1 cellular context compared by ENCODE assay signal in the genomic region with DNA sequence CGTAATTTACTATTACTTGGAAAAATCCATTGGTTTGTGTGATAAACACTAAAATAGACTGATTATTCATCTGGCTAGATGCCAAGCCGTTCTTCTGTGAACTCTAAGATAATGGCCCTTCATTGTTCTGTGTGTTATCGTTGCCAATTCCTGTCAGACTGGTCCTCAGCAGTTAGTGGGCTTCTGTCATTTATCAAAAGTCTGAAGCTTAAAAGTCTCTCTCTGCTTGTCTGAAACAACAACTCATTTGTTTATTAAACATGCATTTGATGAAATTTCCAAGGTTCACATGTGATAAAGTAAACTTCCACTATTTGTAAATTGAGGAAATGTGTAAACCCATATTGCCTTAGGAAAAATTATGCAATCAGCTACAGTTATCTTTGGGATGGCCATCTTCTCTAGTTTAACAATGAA.
TF ChIP-seq lines count a peak whose summit lies in the region.

No MANE protein-coding gene starts in this region.

TF ChIP-seq in K562, 482 proteins besides CTCF, POLR2A, EP300 and RAD21 (continued from another document and continues in another):
- TF ChIP-seq, protein P1, sequence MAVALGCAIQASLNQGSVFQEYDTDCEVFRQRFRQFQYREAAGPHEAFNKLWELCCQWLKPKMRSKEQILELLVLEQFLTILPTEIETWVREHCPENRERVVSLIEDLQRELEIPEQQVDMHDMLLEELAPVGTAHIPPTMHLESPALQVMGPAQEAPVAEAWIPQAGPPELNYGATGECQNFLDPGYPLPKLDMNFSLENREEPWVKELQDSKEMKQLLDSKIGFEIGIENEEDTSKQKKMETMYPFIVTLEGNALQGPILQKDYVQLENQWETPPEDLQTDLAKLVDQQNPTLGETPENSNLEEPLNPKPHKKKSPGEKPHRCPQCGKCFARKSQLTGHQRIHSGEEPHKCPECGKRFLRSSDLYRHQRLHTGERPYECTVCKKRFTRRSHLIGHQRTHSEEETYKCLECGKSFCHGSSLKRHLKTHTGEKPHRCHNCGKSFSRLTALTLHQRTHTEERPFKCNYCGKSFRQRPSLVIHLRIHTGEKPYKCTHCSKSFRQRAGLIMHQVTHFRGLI (CRISPR knock-in tag; IDR thresholded peaks at IDR 0.05): no peak
- TF ChIP-seq KAT7 (CRISPR knock-in tag; IDR thresholded peaks at IDR 0.05; ENCODE audit: borderline replicate concordance): no peak
- peak; percentile 83 for TF ChIP-seq PML (IDR thresholded peaks at IDR 0.05; ENCODE audit: low read length)
- TF ChIP-seq MYC (IDR thresholded peaks at IDR 0.05; ENCODE audit: low read depth, low read length): no peak
- TF ChIP-seq MYC (CRISPR knock-in tag; IDR thresholded peaks at IDR 0.05; ENCODE audit: borderline replicate concordance, low read depth): no peak
- no peak for TF ChIP-seq SMAD2 (IDR thresholded peaks at IDR 0.05; ENCODE audit: low read depth, low read length)
- TF ChIP-seq TAF1 (IDR thresholded peaks at IDR 0.05; ENCODE audit: control insufficient read depth, extremely low read depth, insufficient read depth, low read length, severe bottlenecking): no peak
- no peak for TF ChIP-seq ZNF324 (CRISPR knock-in tag; IDR thresholded peaks at IDR 0.05)
- peak; percentile 86 for TF ChIP-seq SMARCE1 (IDR thresholded peaks at IDR 0.05)
- TF ChIP-seq CREM (IDR thresholded peaks at IDR 0.05; ENCODE audit: low read depth): peak; percentile 49; the same call in 1 of the 2 replicates
- TF ChIP-seq MAFK (IDR thresholded peaks at IDR 0.05; ENCODE audit: low read length): no peak
- no peak for TF ChIP-seq RAD51 (IDR thresholded peaks at IDR 0.05; ENCODE audit: borderline replicate concordance, low read depth)
- peak; percentile 63; the same call in 1 of the 2 replicates for TF ChIP-seq ZNF175 (CRISPR knock-in tag; IDR thresholded peaks at IDR 0.05; ENCODE audit: low read depth)
- no peak for TF ChIP-seq ETV5 (CRISPR knock-in tag; IDR thresholded peaks at IDR 0.05; ENCODE audit: low read depth)
- TF ChIP-seq CXXC5 (CRISPR knock-in tag; IDR thresholded peaks at IDR 0.05): peak; percentile 56
- no peak for TF ChIP-seq ELF4 (CRISPR knock-in tag; IDR thresholded peaks at IDR 0.05)
- TF ChIP-seq, protein P2, sequence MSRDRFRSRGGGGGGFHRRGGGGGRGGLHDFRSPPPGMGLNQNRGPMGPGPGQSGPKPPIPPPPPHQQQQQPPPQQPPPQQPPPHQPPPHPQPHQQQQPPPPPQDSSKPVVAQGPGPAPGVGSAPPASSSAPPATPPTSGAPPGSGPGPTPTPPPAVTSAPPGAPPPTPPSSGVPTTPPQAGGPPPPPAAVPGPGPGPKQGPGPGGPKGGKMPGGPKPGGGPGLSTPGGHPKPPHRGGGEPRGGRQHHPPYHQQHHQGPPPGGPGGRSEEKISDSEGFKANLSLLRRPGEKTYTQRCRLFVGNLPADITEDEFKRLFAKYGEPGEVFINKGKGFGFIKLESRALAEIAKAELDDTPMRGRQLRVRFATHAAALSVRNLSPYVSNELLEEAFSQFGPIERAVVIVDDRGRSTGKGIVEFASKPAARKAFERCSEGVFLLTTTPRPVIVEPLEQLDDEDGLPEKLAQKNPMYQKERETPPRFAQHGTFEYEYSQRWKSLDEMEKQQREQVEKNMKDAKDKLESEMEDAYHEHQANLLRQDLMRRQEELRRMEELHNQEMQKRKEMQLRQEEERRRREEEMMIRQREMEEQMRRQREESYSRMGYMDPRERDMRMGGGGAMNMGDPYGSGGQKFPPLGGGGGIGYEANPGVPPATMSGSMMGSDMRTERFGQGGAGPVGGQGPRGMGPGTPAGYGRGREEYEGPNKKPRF (IDR thresholded peaks at IDR 0.05; ENCODE audit: low read depth, low read length): no peak
- peak; percentile 81 for TF ChIP-seq MYNN (IDR thresholded peaks at IDR 0.05)
- TF ChIP-seq MYNN (CRISPR knock-in tag; IDR thresholded peaks at IDR 0.05): no peak
- TF ChIP-seq HDAC1 (IDR thresholded peaks at IDR 0.05): peak in 1 of 2 experiments; percentile 70; a peak in 2 of 4 replicates
- TF ChIP-seq BCOR (IDR thresholded peaks at IDR 0.05): peak; percentile 27; the same call in 1 of the 2 replicates
- TF ChIP-seq ZNF217 (CRISPR knock-in tag; IDR thresholded peaks at IDR 0.05): no peak
- no peak for TF ChIP-seq ERF (CRISPR knock-in tag; IDR thresholded peaks at IDR 0.05)
- TF ChIP-seq ZEB2 (IDR thresholded peaks at IDR 0.05): no peak
- TF ChIP-seq ZNF584 (CRISPR knock-in tag; IDR thresholded peaks at IDR 0.05; ENCODE audit: low read depth): no peak
- no peak for TF ChIP-seq FUS (optimal IDR thresholded peaks at IDR 0.05; ENCODE audit: low read depth, low read length)
- TF ChIP-seq ZNF184 (CRISPR knock-in tag; IDR thresholded peaks at IDR 0.05): no peak
- no peak for TF ChIP-seq HCFC1 (IDR thresholded peaks at IDR 0.05; ENCODE audit: low read depth, low read length)
- TF ChIP-seq BRD9 (IDR thresholded peaks at IDR 0.05; ENCODE audit: low read depth, partially characterized antibody): no peak
- no peak for TF ChIP-seq NCOA6 (IDR thresholded peaks at IDR 0.05)
- no peak for TF ChIP-seq ARHGAP35 (IDR thresholded peaks at IDR 0.05; ENCODE audit: partially characterized antibody)
- no peak for TF ChIP-seq FOXK2 (conservative IDR thresholded peaks at IDR 0.05 in 1 of 2, IDR thresholded peaks at IDR 0.05 in 1 of 2; ENCODE audit: low read depth in 2 of 2)
- TF ChIP-seq ZNF766 (CRISPR knock-in tag; conservative IDR thresholded peaks at IDR 0.05): no peak
- no peak for TF ChIP-seq NR2C2 (CRISPR knock-in tag; IDR thresholded peaks at IDR 0.05)
- no peak for TF ChIP-seq NR2C2 (tag; IDR thresholded peaks at IDR 0.05)
- TF ChIP-seq TSC22D4 (tag; IDR thresholded peaks at IDR 0.05): no peak
- TF ChIP-seq, protein P3, sequence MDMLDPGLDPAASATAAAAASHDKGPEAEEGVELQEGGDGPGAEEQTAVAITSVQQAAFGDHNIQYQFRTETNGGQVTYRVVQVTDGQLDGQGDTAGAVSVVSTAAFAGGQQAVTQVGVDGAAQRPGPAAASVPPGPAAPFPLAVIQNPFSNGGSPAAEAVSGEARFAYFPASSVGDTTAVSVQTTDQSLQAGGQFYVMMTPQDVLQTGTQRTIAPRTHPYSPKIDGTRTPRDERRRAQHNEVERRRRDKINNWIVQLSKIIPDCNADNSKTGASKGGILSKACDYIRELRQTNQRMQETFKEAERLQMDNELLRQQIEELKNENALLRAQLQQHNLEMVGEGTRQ (CRISPR knock-in tag; IDR thresholded peaks at IDR 0.05): no peak
- TF ChIP-seq ZNF282 (CRISPR knock-in tag; IDR thresholded peaks at IDR 0.05): no peak
- no peak for TF ChIP-seq ZNF780A (CRISPR knock-in tag; IDR thresholded peaks at IDR 0.05)
- TF ChIP-seq, protein P4, sequence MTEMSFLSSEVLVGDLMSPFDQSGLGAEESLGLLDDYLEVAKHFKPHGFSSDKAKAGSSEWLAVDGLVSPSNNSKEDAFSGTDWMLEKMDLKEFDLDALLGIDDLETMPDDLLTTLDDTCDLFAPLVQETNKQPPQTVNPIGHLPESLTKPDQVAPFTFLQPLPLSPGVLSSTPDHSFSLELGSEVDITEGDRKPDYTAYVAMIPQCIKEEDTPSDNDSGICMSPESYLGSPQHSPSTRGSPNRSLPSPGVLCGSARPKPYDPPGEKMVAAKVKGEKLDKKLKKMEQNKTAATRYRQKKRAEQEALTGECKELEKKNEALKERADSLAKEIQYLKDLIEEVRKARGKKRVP (CRISPR knock-in tag; IDR thresholded peaks at IDR 0.05): 0 out of 2 replicates have a peak, but pooled peaks have one; percentile 56
- no peak for TF ChIP-seq TGIF2 (CRISPR knock-in tag; IDR thresholded peaks at IDR 0.05)
- no peak for TF ChIP-seq LCOR (CRISPR knock-in tag; IDR thresholded peaks at IDR 0.05)
- TF ChIP-seq U2AF1 (optimal IDR thresholded peaks at IDR 0.05; ENCODE audit: low read depth, low read length): no peak
- TF ChIP-seq MEIS2 (IDR thresholded peaks at IDR 0.05; ENCODE audit: partially characterized antibody): peak; percentile 95
- TF ChIP-seq, protein P5, sequence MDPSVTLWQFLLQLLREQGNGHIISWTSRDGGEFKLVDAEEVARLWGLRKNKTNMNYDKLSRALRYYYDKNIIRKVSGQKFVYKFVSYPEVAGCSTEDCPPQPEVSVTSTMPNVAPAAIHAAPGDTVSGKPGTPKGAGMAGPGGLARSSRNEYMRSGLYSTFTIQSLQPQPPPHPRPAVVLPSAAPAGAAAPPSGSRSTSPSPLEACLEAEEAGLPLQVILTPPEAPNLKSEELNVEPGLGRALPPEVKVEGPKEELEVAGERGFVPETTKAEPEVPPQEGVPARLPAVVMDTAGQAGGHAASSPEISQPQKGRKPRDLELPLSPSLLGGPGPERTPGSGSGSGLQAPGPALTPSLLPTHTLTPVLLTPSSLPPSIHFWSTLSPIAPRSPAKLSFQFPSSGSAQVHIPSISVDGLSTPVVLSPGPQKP (CRISPR knock-in tag; IDR thresholded peaks at IDR 0.05): no peak
- TF ChIP-seq ZNF830 (CRISPR knock-in tag; IDR thresholded peaks at IDR 0.05): no peak
- TF ChIP-seq ZSCAN29 (IDR thresholded peaks at IDR 0.05): no peak
- TF ChIP-seq, protein P6, sequence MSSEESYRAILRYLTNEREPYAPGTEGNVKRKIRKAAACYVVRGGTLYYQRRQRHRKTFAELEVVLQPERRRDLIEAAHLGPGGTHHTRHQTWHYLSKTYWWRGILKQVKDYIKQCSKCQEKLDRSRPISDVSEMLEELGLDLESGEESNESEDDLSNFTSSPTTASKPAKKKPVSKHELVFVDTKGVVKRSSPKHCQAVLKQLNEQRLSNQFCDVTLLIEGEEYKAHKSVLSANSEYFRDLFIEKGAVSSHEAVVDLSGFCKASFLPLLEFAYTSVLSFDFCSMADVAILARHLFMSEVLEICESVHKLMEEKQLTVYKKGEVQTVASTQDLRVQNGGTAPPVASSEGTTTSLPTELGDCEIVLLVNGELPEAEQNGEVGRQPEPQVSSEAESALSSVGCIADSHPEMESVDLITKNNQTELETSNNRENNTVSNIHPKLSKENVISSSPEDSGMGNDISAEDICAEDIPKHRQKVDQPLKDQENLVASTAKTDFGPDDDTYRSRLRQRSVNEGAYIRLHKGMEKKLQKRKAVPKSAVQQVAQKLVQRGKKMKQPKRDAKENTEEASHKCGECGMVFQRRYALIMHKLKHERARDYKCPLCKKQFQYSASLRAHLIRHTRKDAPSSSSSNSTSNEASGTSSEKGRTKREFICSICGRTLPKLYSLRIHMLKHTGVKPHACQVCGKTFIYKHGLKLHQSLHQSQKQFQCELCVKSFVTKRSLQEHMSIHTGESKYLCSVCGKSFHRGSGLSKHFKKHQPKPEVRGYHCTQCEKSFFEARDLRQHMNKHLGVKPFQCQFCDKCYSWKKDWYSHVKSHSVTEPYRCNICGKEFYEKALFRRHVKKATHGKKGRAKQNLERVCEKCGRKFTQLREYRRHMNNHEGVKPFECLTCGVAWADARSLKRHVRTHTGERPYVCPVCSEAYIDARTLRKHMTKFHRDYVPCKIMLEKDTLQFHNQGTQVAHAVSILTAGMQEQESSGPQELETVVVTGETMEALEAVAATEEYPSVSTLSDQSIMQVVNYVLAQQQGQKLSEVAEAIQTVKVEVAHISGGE (CRISPR knock-in tag; IDR thresholded peaks at IDR 0.05): 0 out of 6 replicates have a peak, but pooled peaks of 1 of the 3 experiments have one; percentile 43
- no peak for TF ChIP-seq ZFX (CRISPR knock-in tag; IDR thresholded peaks at IDR 0.05)
- no peak for TF ChIP-seq SNIP1 (IDR thresholded peaks at IDR 0.05; ENCODE audit: low read depth)
- peak; percentile 87 for TF ChIP-seq CEBPB (tag; IDR thresholded peaks at IDR 0.05)
- TF ChIP-seq, protein P7, sequence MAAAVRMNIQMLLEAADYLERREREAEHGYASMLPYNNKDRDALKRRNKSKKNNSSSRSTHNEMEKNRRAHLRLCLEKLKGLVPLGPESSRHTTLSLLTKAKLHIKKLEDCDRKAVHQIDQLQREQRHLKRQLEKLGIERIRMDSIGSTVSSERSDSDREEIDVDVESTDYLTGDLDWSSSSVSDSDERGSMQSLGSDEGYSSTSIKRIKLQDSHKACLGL (CRISPR knock-in tag; IDR thresholded peaks at IDR 0.05; ENCODE audit: borderline replicate concordance, poor library complexity, severe bottlenecking): no peak
- TF ChIP-seq RFX1 (IDR thresholded peaks at IDR 0.05): no peak
- TF ChIP-seq, protein P8, sequence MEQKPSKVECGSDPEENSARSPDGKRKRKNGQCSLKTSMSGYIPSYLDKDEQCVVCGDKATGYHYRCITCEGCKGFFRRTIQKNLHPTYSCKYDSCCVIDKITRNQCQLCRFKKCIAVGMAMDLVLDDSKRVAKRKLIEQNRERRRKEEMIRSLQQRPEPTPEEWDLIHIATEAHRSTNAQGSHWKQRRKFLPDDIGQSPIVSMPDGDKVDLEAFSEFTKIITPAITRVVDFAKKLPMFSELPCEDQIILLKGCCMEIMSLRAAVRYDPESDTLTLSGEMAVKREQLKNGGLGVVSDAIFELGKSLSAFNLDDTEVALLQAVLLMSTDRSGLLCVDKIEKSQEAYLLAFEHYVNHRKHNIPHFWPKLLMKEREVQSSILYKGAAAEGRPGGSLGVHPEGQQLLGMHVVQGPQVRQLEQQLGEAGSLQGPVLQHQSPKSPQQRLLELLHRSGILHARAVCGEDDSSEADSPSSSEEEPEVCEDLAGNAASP (IDR thresholded peaks at IDR 0.05): no peak
- peak; percentile 91 for TF ChIP-seq CBFA2T2 (conservative IDR thresholded peaks at IDR 0.05)
- TF ChIP-seq, protein P9, sequence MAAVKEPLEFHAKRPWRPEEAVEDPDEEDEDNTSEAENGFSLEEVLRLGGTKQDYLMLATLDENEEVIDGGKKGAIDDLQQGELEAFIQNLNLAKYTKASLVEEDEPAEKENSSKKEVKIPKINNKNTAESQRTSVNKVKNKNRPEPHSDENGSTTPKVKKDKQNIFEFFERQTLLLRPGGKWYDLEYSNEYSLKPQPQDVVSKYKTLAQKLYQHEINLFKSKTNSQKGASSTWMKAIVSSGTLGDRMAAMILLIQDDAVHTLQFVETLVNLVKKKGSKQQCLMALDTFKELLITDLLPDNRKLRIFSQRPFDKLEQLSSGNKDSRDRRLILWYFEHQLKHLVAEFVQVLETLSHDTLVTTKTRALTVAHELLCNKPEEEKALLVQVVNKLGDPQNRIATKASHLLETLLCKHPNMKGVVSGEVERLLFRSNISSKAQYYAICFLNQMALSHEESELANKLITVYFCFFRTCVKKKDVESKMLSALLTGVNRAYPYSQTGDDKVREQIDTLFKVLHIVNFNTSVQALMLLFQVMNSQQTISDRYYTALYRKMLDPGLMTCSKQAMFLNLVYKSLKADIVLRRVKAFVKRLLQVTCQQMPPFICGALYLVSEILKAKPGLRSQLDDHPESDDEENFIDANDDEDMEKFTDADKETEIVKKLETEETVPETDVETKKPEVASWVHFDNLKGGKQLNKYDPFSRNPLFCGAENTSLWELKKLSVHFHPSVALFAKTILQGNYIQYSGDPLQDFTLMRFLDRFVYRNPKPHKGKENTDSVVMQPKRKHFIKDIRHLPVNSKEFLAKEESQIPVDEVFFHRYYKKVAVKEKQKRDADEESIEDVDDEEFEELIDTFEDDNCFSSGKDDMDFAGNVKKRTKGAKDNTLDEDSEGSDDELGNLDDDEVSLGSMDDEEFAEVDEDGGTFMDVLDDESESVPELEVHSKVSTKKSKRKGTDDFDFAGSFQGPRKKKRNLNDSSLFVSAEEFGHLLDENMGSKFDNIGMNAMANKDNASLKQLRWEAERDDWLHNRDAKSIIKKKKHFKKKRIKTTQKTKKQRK (IDR thresholded peaks at IDR 0.05; ENCODE audit: borderline replicate concordance, low read depth, low read length): no peak
- no peak for TF ChIP-seq NR4A1 (CRISPR knock-in tag; IDR thresholded peaks at IDR 0.05)
- TF ChIP-seq NR4A1 (tag; IDR thresholded peaks at IDR 0.05): no peak
- no peak for TF ChIP-seq CSDE1 (IDR thresholded peaks at IDR 0.05)
- TF ChIP-seq PRPF4 (IDR thresholded peaks at IDR 0.05; ENCODE audit: insufficient read depth, low read depth, low read length, poor library complexity, severe bottlenecking): no peak
- no peak for TF ChIP-seq MAFF (IDR thresholded peaks at IDR 0.05; ENCODE audit: low read length)
- no peak for TF ChIP-seq RBM25 (IDR thresholded peaks at IDR 0.05; ENCODE audit: low read depth, low read length, severe bottlenecking)
- no peak for TF ChIP-seq NEUROD1 (IDR thresholded peaks at IDR 0.05; ENCODE audit: borderline replicate concordance, low read depth, low read length, partially characterized antibody)
